12 cellular contexts compared by ENCODE assay signal in genomic region chr15:31347067-31347975, GRCh38. TPM values are rescaled to one million over a fixed set of nuclear protein-coding genes. Genes with fewer than 3 reads are reported as not detected.
DNase-seq lines count a peak whose midpoint lies in the region; ATAC-seq and TF ChIP-seq lines count a peak whose summit lies in the region.
"Had no signal": no experiment of that assay in that cellular context is flagged by ENCODE, and none has a peak within 500 bp of the region (broad histone marks: within the 10 kb centered on the region; RNA-seq: fewer than 3 reads in every experiment).

No MANE protein-coding gene starts in this region.

- peak in 1 of 2 donors; percentile 1 for ATAC-seq in lower lobe of right lung
- ATAC-seq in GM18861 (IDR thresholded peaks at IDR 0.05; ENCODE audit: unreplicated experiment): no peak
- ATAC-seq: heart left ventricle had no signal

- H3K9me3 ChIP-seq in NT2/D1 (ENCODE audit: insufficient read depth, low read length) (no peaks in the 10 kb centered on the region), lower lobe of right lung (no peaks in the 10 kb centered on the region)
- H3K9me3 ChIP-seq: heart left ventricle had no signal

- DNase-seq in NT2/D1 (ENCODE audit: low read depth, low spot score): no peak
- peak; percentile 79 for DNase-seq in activated T-cell treated with anti-CD3 and anti-CD28 coated beads, Interleukin-2, amount 50 U/mL, for 1 hour
- DNase-seq in lower lobe of right lung: peak; percentile 49
- DNase-seq in stimulated activated CD8-positive, alpha-beta memory T cell treated with anti-CD3 and anti-CD28 coated beads, Interleukin-7, amount 100 ng/mL, for 4 hours (ENCODE audit: low read depth in 2 of 2): peak; percentile 65 to 74
- DNase-seq in GM20000 (ENCODE audit: low spot score): no peak
- DNase-seq in NCI-H2107 treated with DMSO at 0.1 percent for 48 hours (lab: John Stamatoyannopoulos, UW; ENCODE audit: unreplicated experiment): no peak
- DNase-seq in NCI-H2171 (lab: John Stamatoyannopoulos, UW): no peak
- DNase-seq: amygdala, NCI-H1694 treated with DMSO at 0.1 percent for 48 hours, retina had no signal

- peaks cover 3% of the 10 kb centered on the region for H3K36me3 ChIP-seq in NT2/D1 (ENCODE audit: insufficient read depth, insufficient read length, low read length)
- peaks cover 28% of the 10 kb centered on the region for H3K36me3 ChIP-seq in lower lobe of right lung

- TF ChIP-seq CTCF in lower lobe of right lung (IDR thresholded peaks at IDR 0.05): no peak
- TF ChIP-seq CTCF in GM20000 (IDR thresholded peaks at IDR 0.05; ENCODE audit: extremely low read depth, missing control alignments): no peak

- peak overlapping the region; percentile 88 for H3K27ac ChIP-seq in lower lobe of right lung

- peak overlapping the region; percentile 32 for H3K9ac ChIP-seq in NT2/D1 (ENCODE audit: insufficient read length, low read depth)

- intact Hi-C loops in lower lobe of right lung (cut with DNase I): no loop called here

- no peak overlapping the region for H3K4me3 ChIP-seq in NT2/D1 (ENCODE audit: insufficient read length, low read depth)
- peak overlapping the region; percentile 44 for H3K4me3 ChIP-seq in lower lobe of right lung

- H3K4me1 ChIP-seq in NT2/D1 (ENCODE audit: insufficient read depth, insufficient read length) (peaks cover 24% of the 10 kb centered on the region), lower lobe of right lung (peaks cover 100% of the 10 kb centered on the region)

- H3K27me3 ChIP-seq in NT2/D1 (ENCODE audit: insufficient read depth, insufficient read length) (no peaks in the 10 kb centered on the region), lower lobe of right lung (ENCODE audit: low read depth) (no peaks in the 10 kb centered on the region)
- H3K27me3 ChIP-seq: heart left ventricle had no signal

RNA-seq across cellular contexts. Expression of gene KLF13, which starts 20.7 kb away (rescaled TPM):
- 178 TPM for total RNA-seq in lower lobe of right lung

Comparison
In these comparisons a context has a peak if more than half of its experiments do, and no peak if none do; other contexts are left out.
1. DNase-seq: peak in activated T-cell treated with anti-CD3 and anti-CD28 coated beads, Interleukin-2, amount 50 U/mL, for 1 hour (single experiment), lower lobe of right lung (single experiment) and stimulated activated CD8-positive, alpha-beta memory T cell treated with anti-CD3 and anti-CD28 coated beads, Interleukin-7, amount 100 ng/mL, for 4 hours (2 of 2); none in NT2/D1 (single experiment), GM20000 (single experiment), NCI-H2107 treated with DMSO at 0.1 percent for 48 hours (single experiment) and NCI-H2171 (single experiment).